ENCODE assay signal across 1 cellular context in genomic region chr19:51607920-51608562, GRCh38.
TF ChIP-seq lines count a peak whose summit lies in the region.

No MANE protein-coding gene starts in this region.

TF ChIP-seq in HepG2, 621 proteins besides CTCF, POLR2A, EP300 and RAD21 (continued from another document and continues in another):
- TF ChIP-seq, protein P1, sequence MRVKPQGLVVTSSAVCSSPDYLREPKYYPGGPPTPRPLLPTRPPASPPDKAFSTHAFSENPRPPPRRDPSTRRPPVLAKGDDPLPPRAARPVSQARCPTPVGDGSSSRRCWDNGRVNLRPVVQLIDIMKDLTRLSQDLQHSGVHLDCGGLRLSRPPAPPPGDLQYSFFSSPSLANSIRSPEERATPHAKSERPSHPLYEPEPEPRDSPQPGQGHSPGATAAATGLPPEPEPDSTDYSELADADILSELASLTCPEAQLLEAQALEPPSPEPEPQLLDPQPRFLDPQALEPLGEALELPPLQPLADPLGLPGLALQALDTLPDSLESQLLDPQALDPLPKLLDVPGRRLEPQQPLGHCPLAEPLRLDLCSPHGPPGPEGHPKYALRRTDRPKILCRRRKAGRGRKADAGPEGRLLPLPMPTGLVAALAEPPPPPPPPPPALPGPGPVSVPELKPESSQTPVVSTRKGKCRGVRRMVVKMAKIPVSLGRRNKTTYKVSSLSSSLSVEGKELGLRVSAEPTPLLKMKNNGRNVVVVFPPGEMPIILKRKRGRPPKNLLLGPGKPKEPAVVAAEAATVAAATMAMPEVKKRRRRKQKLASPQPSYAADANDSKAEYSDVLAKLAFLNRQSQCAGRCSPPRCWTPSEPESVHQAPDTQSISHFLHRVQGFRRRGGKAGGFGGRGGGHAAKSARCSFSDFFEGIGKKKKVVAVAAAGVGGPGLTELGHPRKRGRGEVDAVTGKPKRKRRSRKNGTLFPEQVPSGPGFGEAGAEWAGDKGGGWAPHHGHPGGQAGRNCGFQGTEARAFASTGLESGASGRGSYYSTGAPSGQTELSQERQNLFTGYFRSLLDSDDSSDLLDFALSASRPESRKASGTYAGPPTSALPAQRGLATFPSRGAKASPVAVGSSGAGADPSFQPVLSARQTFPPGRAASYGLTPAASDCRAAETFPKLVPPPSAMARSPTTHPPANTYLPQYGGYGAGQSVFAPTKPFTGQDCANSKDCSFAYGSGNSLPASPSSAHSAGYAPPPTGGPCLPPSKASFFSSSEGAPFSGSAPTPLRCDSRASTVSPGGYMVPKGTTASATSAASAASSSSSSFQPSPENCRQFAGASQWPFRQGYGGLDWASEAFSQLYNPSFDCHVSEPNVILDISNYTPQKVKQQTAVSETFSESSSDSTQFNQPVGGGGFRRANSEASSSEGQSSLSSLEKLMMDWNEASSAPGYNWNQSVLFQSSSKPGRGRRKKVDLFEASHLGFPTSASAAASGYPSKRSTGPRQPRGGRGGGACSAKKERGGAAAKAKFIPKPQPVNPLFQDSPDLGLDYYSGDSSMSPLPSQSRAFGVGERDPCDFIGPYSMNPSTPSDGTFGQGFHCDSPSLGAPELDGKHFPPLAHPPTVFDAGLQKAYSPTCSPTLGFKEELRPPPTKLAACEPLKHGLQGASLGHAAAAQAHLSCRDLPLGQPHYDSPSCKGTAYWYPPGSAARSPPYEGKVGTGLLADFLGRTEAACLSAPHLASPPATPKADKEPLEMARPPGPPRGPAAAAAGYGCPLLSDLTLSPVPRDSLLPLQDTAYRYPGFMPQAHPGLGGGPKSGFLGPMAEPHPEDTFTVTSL (CRISPR knock-in tag; IDR thresholded peaks at IDR 0.05; ENCODE audit: borderline replicate concordance), result no peak
- TF ChIP-seq CENPBD1 (CRISPR knock-in tag; IDR thresholded peaks at IDR 0.05; ENCODE audit: borderline replicate concordance, low read depth) (no peak), U2AF2 (IDR thresholded peaks at IDR 0.05; ENCODE audit: low read depth, low read length) (no peak), AKAP8 (CRISPR knock-in tag; IDR thresholded peaks at IDR 0.05) (no peak), GLMP (CRISPR knock-in tag; IDR thresholded peaks at IDR 0.05; ENCODE audit: borderline replicate concordance) (no peak), TOE1 (CRISPR knock-in tag; IDR thresholded peaks at IDR 0.05) (peak; percentile 73; the same call in 1 of the 2 replicates), ZNF329 (CRISPR knock-in tag; IDR thresholded peaks at IDR 0.05; ENCODE audit: low read depth) (peak; percentile 52; the same call in 1 of the 2 replicates), ZNF446 (CRISPR knock-in tag; IDR thresholded peaks at IDR 0.05) (peak; percentile 68; the same call in 1 of the 2 replicates), RXRA (CRISPR knock-in tag; IDR thresholded peaks at IDR 0.05) (no peak), TMF1 (CRISPR knock-in tag; IDR thresholded peaks at IDR 0.05; ENCODE audit: low read depth) (peak; percentile 93), RAD51 (IDR thresholded peaks at IDR 0.05; ENCODE audit: borderline replicate concordance) (no peak), ZNF589 (CRISPR knock-in tag; conservative IDR thresholded peaks at IDR 0.05) (peak; percentile 93), ZBTB7A (CRISPR knock-in tag; IDR thresholded peaks at IDR 0.05) (peak; percentile 68; the same call in 1 of the 2 replicates), XBP1 (CRISPR knock-in tag; IDR thresholded peaks at IDR 0.05) (peak; percentile 89; the same call in 1 of the 2 replicates), AGO1 (IDR thresholded peaks at IDR 0.05; ENCODE audit: low read depth, low read length, poor library complexity, severe bottlenecking) (no peak), ZHX2 (IDR thresholded peaks at IDR 0.05; ENCODE audit: low read depth) (no peak), ZHX2 (CRISPR knock-in tag; IDR thresholded peaks at IDR 0.05; ENCODE audit: borderline replicate concordance) (peak; percentile 79; the same call in 1 of the 2 replicates), SNAPC2 (CRISPR knock-in tag; IDR thresholded peaks at IDR 0.05) (0 out of 2 replicates have a peak, but pooled peaks have one; percentile 58), ZNF343 (CRISPR knock-in tag; IDR thresholded peaks at IDR 0.05) (0 out of 2 replicates have a peak, but pooled peaks have one; percentile 50), MEF2D (CRISPR knock-in tag; IDR thresholded peaks at IDR 0.05) (peak; percentile 77), THRA (CRISPR knock-in tag; IDR thresholded peaks at IDR 0.05; ENCODE audit: borderline replicate concordance) (peak; percentile 84), ATF6 (CRISPR knock-in tag; conservative IDR thresholded peaks at IDR 0.05) (peak; percentile 97; the same call in 1 of the 2 replicates), HOXA7 (CRISPR knock-in tag; IDR thresholded peaks at IDR 0.05) (no peak), ADNP (CRISPR knock-in tag; IDR thresholded peaks at IDR 0.05) (no peak), STAT5B (CRISPR knock-in tag; IDR thresholded peaks at IDR 0.05) (peak; percentile 92; the same call in 1 of the 2 replicates), ZNF567 (CRISPR knock-in tag; IDR thresholded peaks at IDR 0.05; ENCODE audit: borderline replicate concordance) (no peak), ZFX (CRISPR knock-in tag; IDR thresholded peaks at IDR 0.05; ENCODE audit: low read depth) (0 out of 2 replicates have a peak, but pooled peaks have one; percentile 19), NR2F1 (CRISPR knock-in tag; IDR thresholded peaks at IDR 0.05) (no peak), SMARCC2 (IDR thresholded peaks at IDR 0.05) (no peak), ZNF256 (CRISPR knock-in tag; conservative IDR thresholded peaks at IDR 0.05) (peak; percentile 98), ZNF614 (CRISPR knock-in tag; IDR thresholded peaks at IDR 0.05; ENCODE audit: borderline replicate concordance) (peak; percentile 91; the same call in 1 of the 2 replicates), SCMH1 (CRISPR knock-in tag; IDR thresholded peaks at IDR 0.05; ENCODE audit: borderline replicate concordance) (no peak)
- TF ChIP-seq, protein P2, sequence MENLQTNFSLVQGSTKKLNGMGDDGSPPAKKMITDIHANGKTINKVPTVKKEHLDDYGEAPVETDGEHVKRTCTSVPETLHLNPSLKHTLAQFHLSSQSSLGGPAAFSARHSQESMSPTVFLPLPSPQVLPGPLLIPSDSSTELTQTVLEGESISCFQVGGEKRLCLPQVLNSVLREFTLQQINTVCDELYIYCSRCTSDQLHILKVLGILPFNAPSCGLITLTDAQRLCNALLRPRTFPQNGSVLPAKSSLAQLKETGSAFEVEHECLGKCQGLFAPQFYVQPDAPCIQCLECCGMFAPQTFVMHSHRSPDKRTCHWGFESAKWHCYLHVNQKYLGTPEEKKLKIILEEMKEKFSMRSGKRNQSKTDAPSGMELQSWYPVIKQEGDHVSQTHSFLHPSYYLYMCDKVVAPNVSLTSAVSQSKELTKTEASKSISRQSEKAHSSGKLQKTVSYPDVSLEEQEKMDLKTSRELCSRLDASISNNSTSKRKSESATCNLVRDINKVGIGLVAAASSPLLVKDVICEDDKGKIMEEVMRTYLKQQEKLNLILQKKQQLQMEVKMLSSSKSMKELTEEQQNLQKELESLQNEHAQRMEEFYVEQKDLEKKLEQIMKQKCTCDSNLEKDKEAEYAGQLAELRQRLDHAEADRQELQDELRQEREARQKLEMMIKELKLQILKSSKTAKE (CRISPR knock-in tag; IDR thresholded peaks at IDR 0.05; ENCODE audit: borderline replicate concordance), result 0 out of 2 replicates have a peak, but pooled peaks have one; percentile 48
- TF ChIP-seq, protein P3, sequence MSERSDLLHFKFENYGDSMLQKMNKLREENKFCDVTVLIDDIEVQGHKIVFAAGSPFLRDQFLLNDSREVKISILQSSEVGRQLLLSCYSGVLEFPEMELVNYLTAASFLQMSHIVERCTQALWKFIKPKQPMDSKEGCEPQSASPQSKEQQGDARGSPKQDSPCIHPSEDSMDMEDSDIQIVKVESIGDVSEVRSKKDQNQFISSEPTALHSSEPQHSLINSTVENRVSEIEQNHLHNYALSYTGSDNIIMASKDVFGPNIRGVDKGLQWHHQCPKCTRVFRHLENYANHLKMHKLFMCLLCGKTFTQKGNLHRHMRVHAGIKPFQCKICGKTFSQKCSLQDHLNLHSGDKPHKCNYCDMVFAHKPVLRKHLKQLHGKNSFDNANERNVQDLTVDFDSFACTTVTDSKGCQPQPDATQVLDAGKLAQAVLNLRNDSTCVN (CRISPR knock-in tag; IDR thresholded peaks at IDR 0.05; ENCODE audit: borderline replicate concordance), result peak; percentile 93
- TF ChIP-seq, protein P4, sequence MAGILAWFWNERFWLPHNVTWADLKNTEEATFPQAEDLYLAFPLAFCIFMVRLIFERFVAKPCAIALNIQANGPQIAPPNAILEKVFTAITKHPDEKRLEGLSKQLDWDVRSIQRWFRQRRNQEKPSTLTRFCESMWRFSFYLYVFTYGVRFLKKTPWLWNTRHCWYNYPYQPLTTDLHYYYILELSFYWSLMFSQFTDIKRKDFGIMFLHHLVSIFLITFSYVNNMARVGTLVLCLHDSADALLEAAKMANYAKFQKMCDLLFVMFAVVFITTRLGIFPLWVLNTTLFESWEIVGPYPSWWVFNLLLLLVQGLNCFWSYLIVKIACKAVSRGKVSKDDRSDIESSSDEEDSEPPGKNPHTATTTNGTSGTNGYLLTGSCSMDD (CRISPR knock-in tag; IDR thresholded peaks at IDR 0.05), result 0 out of 2 replicates have a peak, but pooled peaks have one; percentile 88
- TF ChIP-seq, protein P5, sequence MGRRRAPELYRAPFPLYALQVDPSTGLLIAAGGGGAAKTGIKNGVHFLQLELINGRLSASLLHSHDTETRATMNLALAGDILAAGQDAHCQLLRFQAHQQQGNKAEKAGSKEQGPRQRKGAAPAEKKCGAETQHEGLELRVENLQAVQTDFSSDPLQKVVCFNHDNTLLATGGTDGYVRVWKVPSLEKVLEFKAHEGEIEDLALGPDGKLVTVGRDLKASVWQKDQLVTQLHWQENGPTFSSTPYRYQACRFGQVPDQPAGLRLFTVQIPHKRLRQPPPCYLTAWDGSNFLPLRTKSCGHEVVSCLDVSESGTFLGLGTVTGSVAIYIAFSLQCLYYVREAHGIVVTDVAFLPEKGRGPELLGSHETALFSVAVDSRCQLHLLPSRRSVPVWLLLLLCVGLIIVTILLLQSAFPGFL (CRISPR knock-in tag; IDR thresholded peaks at IDR 0.05), result 0 out of 2 replicates have a peak, but pooled peaks have one; percentile 26
